30 cellular contexts compared by ENCODE assay signal in the genomic region with DNA sequence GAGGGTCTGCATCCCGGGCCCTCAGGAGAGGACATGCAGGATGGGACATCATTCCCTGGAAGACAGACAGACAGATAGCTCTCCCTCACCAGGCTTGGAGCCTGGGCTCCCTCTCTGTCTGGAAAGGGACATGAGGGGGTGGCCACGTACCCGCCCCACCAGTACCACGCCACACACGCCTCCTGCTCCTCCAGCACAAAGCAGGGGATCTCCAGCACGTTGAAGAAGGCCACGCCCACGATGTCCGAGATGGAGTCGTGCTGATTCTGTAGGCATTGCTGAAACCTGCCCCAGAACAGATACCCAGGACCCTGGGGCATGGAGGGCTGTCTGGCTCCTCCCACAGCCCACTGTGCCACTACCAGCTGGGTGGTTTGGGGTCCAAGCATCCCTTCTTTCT. TPM values are rescaled to one million over a fixed set of nuclear protein-coding genes. Genes with fewer than 3 reads are reported as not detected.
DNase-seq lines count a peak whose midpoint lies in the region; ATAC-seq, FAIRE-seq and TF ChIP-seq lines count a peak whose summit lies in the region.
"Had no signal": no experiment of that assay in that cellular context is flagged by ENCODE, and none has a peak within 500 bp of the region (broad histone marks: within the 10 kb centered on the region; RNA-seq: fewer than 3 reads in every experiment).

No MANE protein-coding gene starts in this region.

- WGBS in SK-N-SH (ENCODE audit: low lambda C conversion rate): 73% methylated on average over 10 of the region's 10 CpGs
- 74% methylated on average over 7 of the region's 10 CpGs; no CpG with 5 or more reads in 1 of the 2 experiments for WGBS in IMR-90 (ENCODE audit: extremely low coverage in 2 of 2, insufficient read length in 1 of 2), 2 experiments

- no peaks in the 10 kb centered on the region for H3K79me1 ChIP-seq in IMR-90 (ENCODE audit: low read depth in 1 of 2, low read length in 2 of 2)

- no peaks in the 10 kb centered on the region for H3K9me2 ChIP-seq in SK-N-SH

- H3K4me2 ChIP-seq in SK-N-SH: no peak overlapping the region
- H3K4me2 ChIP-seq in IMR-90 (ENCODE audit: low read depth, low read length): no peak overlapping the region
- H3K4me2 ChIP-seq: BLaER1 treated with 17β-estradiol and CSF1 and Interleukin-3, amounts not matched to agents 10 nM and 100 nM had no signal

- H4K91ac ChIP-seq in IMR-90 (ENCODE audit: insufficient read depth, low read depth, low read length): no peak overlapping the region

- no peak overlapping the region for H3K14ac ChIP-seq in IMR-90 (replicated peaks; ENCODE audit: low read depth, low read length)

- no peak overlapping the region for H2AK9ac ChIP-seq in IMR-90 (replicated peaks; ENCODE audit: low read depth, low read length, poor library complexity)

- H3K56ac ChIP-seq in IMR-90 (ENCODE audit: extremely low read depth, insufficient read depth, low read length): no peak overlapping the region

- H3K27ac ChIP-seq in SK-N-SH (ENCODE audit: low read depth in 2 of 2, low read length in 1 of 2) (no peak overlapping the region), IMR-90 (ENCODE audit: insufficient read depth, low read length) (no peak overlapping the region), iPS-20b (ENCODE audit: low read length) (no peak overlapping the region), kidney (ENCODE audit: low read depth in 2 of 2, low read length in 2 of 2) (no peak overlapping the region), substantia nigra (ENCODE audit: low read depth, low read length, poor library complexity, severe bottlenecking) (no peak overlapping the region)
- H3K27ac ChIP-seq: BLaER1 treated with 17β-estradiol and CSF1 and Interleukin-3, amounts not matched to agents 10 nM and 100 nM; Peyer's patch; SK-N-MC had no signal

- no peak overlapping the region for H4K5ac ChIP-seq in IMR-90 (ENCODE audit: low read depth, low read length)

- H3K9ac ChIP-seq in SK-N-SH: no peak overlapping the region
- H3K9ac ChIP-seq in IMR-90 (ENCODE audit: low read depth, low read length): no peak overlapping the region
- no peak overlapping the region; the same call in 1 of the 2 replicates for H3K9ac ChIP-seq in iPS-20b (ENCODE audit: low read depth, low read length)
- no peak overlapping the region for H3K9ac ChIP-seq in kidney (ENCODE audit: low read length in 2 of 2)
- H3K9ac ChIP-seq: BLaER1 treated with 17β-estradiol and CSF1 and Interleukin-3, amounts not matched to agents 10 nM and 100 nM had no signal

- peak; percentile 26 for DNase-seq in SK-N-SH
- DNase-seq in IMR-90: no peak
- peak; percentile 71 for DNase-seq in posterior vena cava (ENCODE audit: low spot score)
- no peak for DNase-seq in kidney
- DNase-seq in substantia nigra (lab: John Stamatoyannopoulos, UW): no peak
- DNase-seq: 8988T; AML-193; CD4-positive, alpha-beta T cell; COR-L47; DMS53; Karpas-422; NCI-H1092; NCI-H1417 treated with DMSO at 0.1 percent for 48 hours; NCI-H187; NCI-H2081 treated with DMSO at 0.1 percent for 48 hours; NCI-H2171; NCI-H226; NCI-H510A; NCI-H69; OCI-M1; SHP77 treated with DMSO at 0.1 percent for 48 hours had no signal

- ATAC-seq in SK-N-SH treated with all-trans-retinoic acid at 6 μM for 48 hours (no peak), IMR-90 (ENCODE audit: low read depth) (no peak), GM19397 (IDR thresholded peaks at IDR 0.05; ENCODE audit: unreplicated experiment) (no peak)
- ATAC-seq: GM12878 had no signal

- H4K20me1 ChIP-seq in SK-N-SH (ENCODE audit: insufficient read depth) (no peaks in the 10 kb centered on the region), IMR-90 (ENCODE audit: insufficient read depth, low read length) (no peaks in the 10 kb centered on the region)
- H4K20me1 ChIP-seq: BLaER1 treated with 17β-estradiol and CSF1 and Interleukin-3, amounts not matched to agents 10 nM and 100 nM had no signal

- no peak for FAIRE-seq in kidney (lab: Jason Lieb, UNC)
- FAIRE-seq: GM12878 had no signal

- no peak for TF ChIP-seq RAD21 in SK-N-SH (IDR thresholded peaks at IDR 0.05; ENCODE audit: low read length)
- TF ChIP-seq RAD21 in IMR-90 (IDR thresholded peaks at IDR 0.05; ENCODE audit: low read length): no peak

- dilution Hi-C loops in IMR-90 (cut with HindIII; ENCODE audit: low sequenced_read_pairs, unreplicated experiment): no loop called here

- no TSS peak for BruUV-seq in IMR-90 (replicated peaks; lab: Mats Ljungman, UMichigan)

- no peaks in the 10 kb centered on the region for H3F3A ChIP-seq in SK-N-SH (replicated peaks; ENCODE audit: insufficient read depth)

- no peak overlapping the region for H2BK20ac ChIP-seq in IMR-90 (ENCODE audit: low read depth, low read length)

- TF ChIP-seq EP300 in SK-N-SH (IDR thresholded peaks at IDR 0.05; ENCODE audit: borderline replicate concordance in 1 of 2, low read depth in 1 of 2, low read length in 1 of 2): no peak

- in situ Hi-C loops in IMR-90 (cut with MboI; ENCODE audit: low sequenced_read_pairs): no loop called here

- H3K23ac ChIP-seq in IMR-90 (ENCODE audit: low read depth, low read length): no peak overlapping the region

- TF ChIP-seq CTCF in SK-N-SH (IDR thresholded peaks at IDR 0.05) (no peak), IMR-90 (conservative IDR thresholded peaks at IDR 0.05; ENCODE audit: low read depth, low read length) (no peak), kidney (IDR thresholded peaks at IDR 0.05; ENCODE audit: borderline replicate concordance, extremely low read depth, insufficient read depth) (no peak)

- H2AFZ ChIP-seq in SK-N-SH (ENCODE audit: low read depth) (no peak overlapping the region), IMR-90 (replicated peaks; ENCODE audit: low read length, poor library complexity) (peak overlapping the region; percentile 21)

- no peak overlapping the region for H2BK15ac ChIP-seq in IMR-90 (ENCODE audit: low read depth, low read length)

- H3K4me1 ChIP-seq in SK-N-SH (ENCODE audit: control insufficient read depth in 1 of 2, insufficient read depth in 2 of 2, low read depth in 1 of 2, low read length in 1 of 2): peaks cover 0 to 25% of the 10 kb centered on the region in 2 experiments; a peak in 2 of 4 replicates
- H3K4me1 ChIP-seq in IMR-90 (ENCODE audit: control insufficient read depth, insufficient read depth, low read length): no peaks in the 10 kb centered on the region
- H3K4me1 ChIP-seq in iPS-20b (ENCODE audit: insufficient read depth, low read length): peaks cover 6% of the 10 kb centered on the region; the same call in 1 of the 2 replicates
- H3K4me1 ChIP-seq in kidney (ENCODE audit: control insufficient read depth in 1 of 2, insufficient read depth in 1 of 2, low read depth in 1 of 2, low read length in 2 of 2): peaks cover 0 to 5% of the 10 kb centered on the region in 2 donors
- H3K4me1 ChIP-seq: BLaER1 treated with 17β-estradiol and CSF1 and Interleukin-3, amounts not matched to agents 10 nM and 100 nM; HAP-1; Peyer's patch had no signal

- H3K9me3 ChIP-seq in SK-N-SH: no peaks in the 10 kb centered on the region
- H3K9me3 ChIP-seq in IMR-90 (ENCODE audit: control insufficient read depth, insufficient read depth, low read length): no peaks in the 10 kb centered on the region
- no peaks in the 10 kb centered on the region for H3K9me3 ChIP-seq in iPS-20b (ENCODE audit: insufficient read depth, low read depth, low read length)
- H3K9me3 ChIP-seq in kidney (ENCODE audit: control insufficient read depth in 1 of 2, low read length in 2 of 2): no peaks in the 10 kb centered on the region
- H3K9me3 ChIP-seq: BLaER1 treated with 17β-estradiol and CSF1 and Interleukin-3, amounts not matched to agents 10 nM and 100 nM; HAP-1; Peyer's patch had no signal

- TF ChIP-seq POLR2A in IMR-90 (IDR thresholded peaks at IDR 0.05; ENCODE audit: low read depth, low read length): no peak

- no peak overlapping the region for H2BK5ac ChIP-seq in IMR-90 (ENCODE audit: low read depth, low read length, poor library complexity, severe bottlenecking)

- H2AK5ac ChIP-seq in IMR-90 (ENCODE audit: low read depth, low read length): no peak overlapping the region

- H3K4me3 ChIP-seq in SK-N-SH (ENCODE audit: low read depth in 2 of 2, low read length in 1 of 2): no peak overlapping the region
- no peak overlapping the region for H3K4me3 ChIP-seq in IMR-90 (ENCODE audit: insufficient read depth, low read depth, low read length)
- peak overlapping the region; percentile 88; the same call in 1 of the 2 replicates for H3K4me3 ChIP-seq in iPS-20b (ENCODE audit: low read length)
- no peak overlapping the region for H3K4me3 ChIP-seq in kidney (ENCODE audit: low read length in 2 of 2)
- H3K4me3 ChIP-seq: BLaER1 treated with 17β-estradiol and CSF1 and Interleukin-3, amounts not matched to agents 10 nM and 100 nM; GM12878; HAP-1; Peyer's patch; SK-N-MC had no signal

- peaks cover 4% of the 10 kb centered on the region; the same call in 1 of the 2 replicates for H3K27me3 ChIP-seq in SK-N-SH (ENCODE audit: insufficient read depth)
- peaks cover 29% of the 10 kb centered on the region for H3K27me3 ChIP-seq in IMR-90 (ENCODE audit: control insufficient read depth, insufficient read depth, low read length)
- H3K27me3 ChIP-seq in iPS-20b (ENCODE audit: insufficient read depth, low read length): no peaks in the 10 kb centered on the region
- H3K27me3 ChIP-seq: BLaER1 treated with 17β-estradiol and CSF1 and Interleukin-3, amounts not matched to agents 10 nM and 100 nM; Peyer's patch had no signal

- no peak overlapping the region for H4K8ac ChIP-seq in IMR-90 (ENCODE audit: low read depth in 2 of 2, low read length in 2 of 2)

- intact Hi-C loops in IMR-90 (cut with micrococcal nuclease): no loop called here
- intact Hi-C loops in posterior vena cava (cut with DNase I): no loop called here
- intact Hi-C loops in kidney (cut with DNase I): no loop called here

- no peak overlapping the region for H3K4ac ChIP-seq in IMR-90 (ENCODE audit: low read depth, low read length)

- POLR2A ChIA-PET in SK-N-SH (lab: Yijun Ruan, JAX): no interaction called here
- POLR2A ChIA-PET in IMR-90 (lab: Charles Lee; ENCODE audit: unreplicated experiment): no interaction called here

- no peaks in the 10 kb centered on the region for H3K9me1 ChIP-seq in IMR-90 (ENCODE audit: insufficient read depth, low read length)

- H2BK120ac ChIP-seq in IMR-90 (ENCODE audit: low read depth, low read length): no peak overlapping the region

- no peaks in the 10 kb centered on the region for H3K79me2 ChIP-seq in SK-N-SH (ENCODE audit: insufficient read depth)

- H3K36me3 ChIP-seq in SK-N-SH (replicated peaks in 1 of 2; ENCODE audit: control insufficient read depth in 1 of 2, insufficient read depth in 2 of 2, low read length in 1 of 2): no peaks in the 10 kb centered on the region
- no peaks in the 10 kb centered on the region for H3K36me3 ChIP-seq in IMR-90 (ENCODE audit: control insufficient read depth, insufficient read depth, low read length)
- peaks cover 45% of the 10 kb centered on the region; the same call in 1 of the 2 replicates for H3K36me3 ChIP-seq in iPS-20b (ENCODE audit: insufficient read depth, low read depth, low read length)
- H3K36me3 ChIP-seq in kidney (ENCODE audit: control insufficient read depth in 1 of 2, insufficient read depth in 2 of 2, low read length in 2 of 2): no peaks in the 10 kb centered on the region
- H3K36me3 ChIP-seq: BLaER1 treated with 17β-estradiol and CSF1 and Interleukin-3, amounts not matched to agents 10 nM and 100 nM; HAP-1 had no signal

- CTCF ChIA-PET in SK-N-SH (lab: Yijun Ruan, JAX): interaction anchor here (1.5 to 3.2 kb wide), 2 partner anchors 10 to 55 kb away, joined by 4 to 14 read pairs; no protein-coding TSS in a partner anchor
- CTCF ChIA-PET in IMR-90 (lab: Yijun Ruan, JAX): no interaction called here

- H3K18ac ChIP-seq in IMR-90 (ENCODE audit: low read depth, low read length): no peak overlapping the region

RNA-seq across cellular contexts. Expression of gene PLA2G3, which starts 2.2 kb away (rescaled TPM):
- not detected in 2 replicates for polyA plus RNA-seq in SK-N-SH (2012; rRNA removed)
- polyA plus RNA-seq in SK-N-SH (2012; cell fraction: cytosol; rRNA removed): not detected in 2 replicates
- polyA plus RNA-seq in SK-N-SH (2012; cell fraction: nucleus; rRNA removed): not detected in 2 replicates
- total RNA-seq in IMR-90 (2012; rRNA removed): under 0.01 TPM in 1 of 2 replicates, not detected in the other
- polyA plus RNA-seq in IMR-90 (2012; rRNA removed): 0.07 and 0.12 TPM in 2 replicates
- polyA plus RNA-seq in IMR-90 (2012; cell fraction: cytosol; rRNA removed): 0.04 TPM in 1 of 2 replicates, not detected in the other
- 0.09 and 0.11 TPM in 2 replicates for polyA plus RNA-seq in IMR-90 (2012; cell fraction: nucleus; rRNA removed; ENCODE audit: low replicate concordance)
- total RNA-seq in posterior vena cava: not detected
- total RNA-seq in kidney: not detected
- 1.2 TPM for polyA plus RNA-seq in kidney (ENCODE audit: insufficient read depth, low read depth, low replicate concordance)
- total RNA-seq: CD4-positive, alpha-beta T cell; GM12878; Peyer's patch had no signal
- polyA plus RNA-seq: IgD-negative memory B cell had no signal

RNA-seq across cellular contexts. Expression of gene INPP5J, which starts 15.4 kb away (rescaled TPM):
- polyA plus RNA-seq in SK-N-SH (2012; rRNA removed) (3.2 TPM in 2 replicates), IMR-90 (2012; rRNA removed) (2.0 and 2.2 TPM in 2 replicates), kidney (ENCODE audit: insufficient read depth, low read depth, low replicate concordance) (44.7 TPM)
- 0.73 and 1.2 TPM in 2 replicates for polyA plus RNA-seq in SK-N-SH (2012; cell fraction: cytosol; rRNA removed)
- polyA plus RNA-seq in SK-N-SH (2012; cell fraction: nucleus; rRNA removed): 14.7 and 18.9 TPM in 2 replicates
- total RNA-seq in IMR-90 (2012; rRNA removed) (0.28 and 0.36 TPM in 2 replicates), posterior vena cava (under 1 TPM; 0.52 to 0.74 TPM), kidney (6.2 TPM)
- 0.41 and 2.1 TPM in 2 replicates for polyA plus RNA-seq in IMR-90 (2012; cell fraction: cytosol; rRNA removed)
- 9.6 and 20.2 TPM in 2 replicates for polyA plus RNA-seq in IMR-90 (2012; cell fraction: nucleus; rRNA removed; ENCODE audit: low replicate concordance)
- polyA plus RNA-seq: IgD-negative memory B cell had no signal

RNA-seq across cellular contexts. Expression of gene RNF185, which starts 21.9 kb away (rescaled TPM):
- polyA plus RNA-seq in SK-N-SH (2012; rRNA removed): 21.7 and 32.1 TPM in 2 replicates
- 18.4 and 24.3 TPM in 2 replicates for polyA plus RNA-seq in SK-N-SH (2012; cell fraction: cytosol; rRNA removed)
- 22.4 and 31.8 TPM in 2 replicates for polyA plus RNA-seq in SK-N-SH (2012; cell fraction: nucleus; rRNA removed)
- total RNA-seq in IMR-90 (2012; rRNA removed): 30.3 and 34.2 TPM in 2 replicates
- polyA plus RNA-seq in IMR-90 (2012; rRNA removed): 33.6 and 38.7 TPM in 2 replicates
- 19.1 and 21.5 TPM in 2 replicates for polyA plus RNA-seq in IMR-90 (2012; cell fraction: cytosol; rRNA removed)
- polyA plus RNA-seq in IMR-90 (2012; cell fraction: nucleus; rRNA removed; ENCODE audit: low replicate concordance): 16.0 and 45.2 TPM in 2 replicates
- total RNA-seq in posterior vena cava: 10 to 100 TPM; 31.7 to 33.7 TPM
- 36.7 TPM for total RNA-seq in kidney
- 50.8 TPM for polyA plus RNA-seq in kidney (ENCODE audit: insufficient read depth, low read depth, low replicate concordance)

RNA-seq across cellular contexts. Expression of gene SELENOM, which starts 30.8 kb away (rescaled TPM):
- polyA plus RNA-seq in SK-N-SH (2012; rRNA removed): 97.1 and 117 TPM in 2 replicates
- 55.2 and 84.3 TPM in 2 replicates for polyA plus RNA-seq in SK-N-SH (2012; cell fraction: cytosol; rRNA removed)
- polyA plus RNA-seq in SK-N-SH (2012; cell fraction: nucleus; rRNA removed): 81.0 and 129 TPM in 2 replicates
- total RNA-seq in IMR-90 (2012; rRNA removed): 36.1 and 46.2 TPM in 2 replicates
- polyA plus RNA-seq in IMR-90 (2012; rRNA removed): 270 and 369 TPM in 2 replicates
- polyA plus RNA-seq in IMR-90 (2012; cell fraction: cytosol; rRNA removed): 662 and 853 TPM in 2 replicates
- 256 and 316 TPM in 2 replicates for polyA plus RNA-seq in IMR-90 (2012; cell fraction: nucleus; rRNA removed; ENCODE audit: low replicate concordance)
- total RNA-seq in posterior vena cava: 100 to 1,000 TPM; 535 to 575 TPM
- 154 TPM for total RNA-seq in kidney
- polyA plus RNA-seq in kidney (ENCODE audit: insufficient read depth, low read depth, low replicate concordance): 291 TPM

RNA-seq across cellular contexts. Expression of gene SMTN, which starts 57.0 kb away (rescaled TPM):
- polyA plus RNA-seq in SK-N-SH (2012; rRNA removed): 12.5 and 30.4 TPM in 2 replicates
- 9.1 and 14.9 TPM in 2 replicates for polyA plus RNA-seq in SK-N-SH (2012; cell fraction: cytosol; rRNA removed)
- polyA plus RNA-seq in SK-N-SH (2012; cell fraction: nucleus; rRNA removed): 70.2 and 73.7 TPM in 2 replicates
- 47.2 and 53.6 TPM in 2 replicates for total RNA-seq in IMR-90 (2012; rRNA removed)
- polyA plus RNA-seq in IMR-90 (2012; rRNA removed): 63.7 and 65.1 TPM in 2 replicates
- polyA plus RNA-seq in IMR-90 (2012; cell fraction: cytosol; rRNA removed): 97.1 and 119 TPM in 2 replicates
- 227 and 462 TPM in 2 replicates for polyA plus RNA-seq in IMR-90 (2012; cell fraction: nucleus; rRNA removed; ENCODE audit: low replicate concordance)
- 100 to 1,000 TPM; 511 to 666 TPM for total RNA-seq in posterior vena cava
- total RNA-seq in kidney: 67.7 TPM
- 64.4 TPM for polyA plus RNA-seq in kidney (ENCODE audit: insufficient read depth, low read depth, low replicate concordance)

Comparison
In these comparisons a context has a peak if more than half of its experiments do, and no peak if none do; other contexts are left out.
1. DNase-seq: peak in SK-N-SH (single experiment) and posterior vena cava (single experiment); none in IMR-90 (single experiment), kidney (single experiment) and substantia nigra (0 of 49).